1 cellular context compared by ENCODE assay signal in genomic region chr6:209432-210103, GRCh38.
A peak's percentile ranks its signal among the peaks of the same experiment; 100 is the strongest.
TF ChIP-seq lines count a peak whose summit lies in the region.

No MANE protein-coding gene starts in this region.

TF ChIP-seq in GM12878, 131 proteins besides CTCF, POLR2A, EP300 and RAD21 (continued from another document and continues in another):
- no peak for TF ChIP-seq FOS (IDR thresholded peaks at IDR 0.05; ENCODE audit: borderline replicate concordance, extremely low read depth, insufficient read length)
- no peak for TF ChIP-seq NR2C2 (IDR thresholded peaks at IDR 0.05; ENCODE audit: borderline replicate concordance, control insufficient read depth, insufficient read length, low read depth)
- peak; percentile 91; the same call in 1 of the 3 replicates for TF ChIP-seq POU2F2 (IDR thresholded peaks at IDR 0.05; ENCODE audit: borderline replicate concordance, low read depth, low read length)
- TF ChIP-seq BHLHE40 (IDR thresholded peaks at IDR 0.05; ENCODE audit: borderline replicate concordance in 1 of 2, low read depth in 2 of 2, low read length in 1 of 2) = peak in 1 of 2 experiments; percentile 25; a peak in 1 of 4 replicates
- TF ChIP-seq ZBTB11 (CRISPR knock-in tag; IDR thresholded peaks at IDR 0.05) = no peak
- no peak for TF ChIP-seq ZBTB40 (IDR thresholded peaks at IDR 0.05; ENCODE audit: borderline replicate concordance)
- no peak for TF ChIP-seq REST (IDR thresholded peaks at IDR 0.05; ENCODE audit: low read depth, low read length)
- TF ChIP-seq LARP7 (IDR thresholded peaks at IDR 0.05) = no peak
- TF ChIP-seq FOXM1 (IDR thresholded peaks at IDR 0.05; ENCODE audit: low read depth, low read length) = peak; percentile 68; the same call in 1 of the 2 replicates
- TF ChIP-seq GABPA (IDR thresholded peaks at IDR 0.05; ENCODE audit: low read depth) = no peak
- TF ChIP-seq STAT3 (IDR thresholded peaks at IDR 0.05; ENCODE audit: low read depth, low read length) = no peak
- TF ChIP-seq ATF2 (IDR thresholded peaks at IDR 0.05; ENCODE audit: low read length) = peak; percentile 84; the same call in 1 of the 2 replicates
- no peak for TF ChIP-seq CEBPZ (IDR thresholded peaks at IDR 0.05; ENCODE audit: low read depth, low read length)
- peak; percentile 77 for TF ChIP-seq CHD2 (IDR thresholded peaks at IDR 0.05; ENCODE audit: borderline replicate concordance, low read depth, low read length)
- TF ChIP-seq ZNF217 (IDR thresholded peaks at IDR 0.05) = peak; percentile 95
- TF ChIP-seq IRF4 (IDR thresholded peaks at IDR 0.05; ENCODE audit: low read depth, low read length) = peak; percentile 83
- peak; percentile 69; the same call in 1 of the 2 replicates for TF ChIP-seq CBFB (IDR thresholded peaks at IDR 0.05; ENCODE audit: low read depth)
- peak; percentile 79 for TF ChIP-seq SKIL (IDR thresholded peaks at IDR 0.05; ENCODE audit: low read depth, poor library complexity, severe bottlenecking)
- TF ChIP-seq BACH1 (IDR thresholded peaks at IDR 0.05; ENCODE audit: borderline replicate concordance) = no peak
- peak; percentile 79 for TF ChIP-seq NR2F1 (conservative IDR thresholded peaks at IDR 0.05)
- no peak for TF ChIP-seq SREBF2 (IDR thresholded peaks at IDR 0.05; ENCODE audit: low read length)
- TF ChIP-seq NR2C1 (IDR thresholded peaks at IDR 0.05) = no peak
- TF ChIP-seq ZSCAN29 (IDR thresholded peaks at IDR 0.05) = no peak
- no peak for TF ChIP-seq CBX3 (IDR thresholded peaks at IDR 0.05; ENCODE audit: borderline replicate concordance, low read depth)
- TF ChIP-seq KAT2A (conservative IDR thresholded peaks at IDR 0.05; ENCODE audit: control insufficient read depth, low read depth, low read length) = no peak
- peak; percentile 76; the same call in 1 of the 2 replicates for TF ChIP-seq PAX5 (IDR thresholded peaks at IDR 0.05; ENCODE audit: borderline replicate concordance, low read depth, low read length)
- no peak for TF ChIP-seq HDGF (IDR thresholded peaks at IDR 0.05)
- TF ChIP-seq TCF12 (IDR thresholded peaks at IDR 0.05; ENCODE audit: low read depth, low read length) = peak; percentile 65
- TF ChIP-seq ESRRA (IDR thresholded peaks at IDR 0.05; ENCODE audit: low read length) = no peak
- no peak for TF ChIP-seq RFX5 (IDR thresholded peaks at IDR 0.05; ENCODE audit: low read depth, low read length)
- no peak for TF ChIP-seq POLR2AphosphoS5 (IDR thresholded peaks at IDR 0.05; ENCODE audit: low read length)
- peak; percentile 58 for TF ChIP-seq ATF7 (IDR thresholded peaks at IDR 0.05; ENCODE audit: low read depth)
- no peak for TF ChIP-seq SMAD5 (IDR thresholded peaks at IDR 0.05; ENCODE audit: low read depth)
- no peak for TF ChIP-seq RB1 (IDR thresholded peaks at IDR 0.05; ENCODE audit: borderline replicate concordance)
- TF ChIP-seq HCFC1 (IDR thresholded peaks at IDR 0.05; ENCODE audit: low read length) = no peak
- no peak for TF ChIP-seq ASH2L (IDR thresholded peaks at IDR 0.05; ENCODE audit: borderline replicate concordance, low read depth)
- TF ChIP-seq IKZF1 (conservative IDR thresholded peaks at IDR 0.05) = peak; percentile 67
- peak; percentile 58; the same call in 1 of the 2 replicates for TF ChIP-seq JUND (IDR thresholded peaks at IDR 0.05; ENCODE audit: low read depth, low read length)
- TF ChIP-seq ZBED1 (IDR thresholded peaks at IDR 0.05; ENCODE audit: borderline replicate concordance) = peak; percentile 75; the same call in 1 of the 2 replicates
- TF ChIP-seq SMC3 (IDR thresholded peaks at IDR 0.05; ENCODE audit: borderline replicate concordance, low read length) = no peak
- no peak for TF ChIP-seq YBX1 (IDR thresholded peaks at IDR 0.05)
- TF ChIP-seq SUPT20H (IDR thresholded peaks at IDR 0.05; ENCODE audit: borderline replicate concordance, control insufficient read depth, low read depth, low read length) = no peak
- TF ChIP-seq MXI1 (IDR thresholded peaks at IDR 0.05; ENCODE audit: low read depth, low read length) = no peak
- TF ChIP-seq BCL11A (IDR thresholded peaks at IDR 0.05; ENCODE audit: low read depth, low read length) = peak; percentile 61; the same call in 1 of the 2 replicates
- TF ChIP-seq NKRF (conservative IDR thresholded peaks at IDR 0.05) = no peak
